Comparison of ENCODE assay signal across 12 cellular contexts in genomic region chr11:56932572-56933235, GRCh38. TPM values are rescaled to one million over a fixed set of nuclear protein-coding genes. Genes with fewer than 3 reads are reported as not detected.
DNase-seq lines count a peak whose midpoint lies in the region; ATAC-seq lines count a peak whose summit lies in the region.
"Had no signal": no experiment of that assay in that cellular context is flagged by ENCODE, and none has a peak within 500 bp of the region (broad histone marks: within the 10 kb centered on the region; RNA-seq: fewer than 3 reads in every experiment).

No MANE protein-coding gene starts in this region.

- peak; percentile 53 for ATAC-seq in HG03442 (IDR thresholded peaks at IDR 0.05; ENCODE audit: unreplicated experiment)

- no peak overlapping the region for H2BK5ac ChIP-seq in mesendoderm (ENCODE audit: low read length)

- no peak overlapping the region for H3K4me2 ChIP-seq in mesendoderm (ENCODE audit: low read length)

- no peak overlapping the region for H3K9ac ChIP-seq in mesendoderm (ENCODE audit: low read length)

- H3K27ac ChIP-seq in mesendoderm (ENCODE audit: low read depth, low read length) (no peak overlapping the region), SJCRH30 (no peak overlapping the region)
- H3K27ac ChIP-seq: vagina had no signal

- H3K4me3 ChIP-seq in mesendoderm (ENCODE audit: low read length) (no peak overlapping the region), SJCRH30 (no peak overlapping the region)
- H3K4me3 ChIP-seq: vagina had no signal

- no peaks in the 10 kb centered on the region for H3K9me3 ChIP-seq in SJCRH30 (replicated peaks)
- H3K9me3 ChIP-seq: vagina had no signal

- no CpG with 5 or more reads among the region's 5 CpGs for WGBS in mesendoderm (ENCODE audit: extremely low coverage, insufficient coverage, low lambda C conversion rate)

- no peak overlapping the region for H2BK120ac ChIP-seq in mesendoderm (ENCODE audit: low read depth, low read length)

- H3K27me3 ChIP-seq in mesendoderm (ENCODE audit: insufficient read depth, low read length, poor library complexity) (no peaks in the 10 kb centered on the region), SJCRH30 (no peaks in the 10 kb centered on the region)
- H3K27me3 ChIP-seq: vagina had no signal

- no peak overlapping the region for H3K23ac ChIP-seq in mesendoderm (ENCODE audit: low read length)

- H3K18ac ChIP-seq in mesendoderm (ENCODE audit: low read length): no peak overlapping the region

- H3K36me3 ChIP-seq in mesendoderm (ENCODE audit: control insufficient read depth, insufficient read depth, low read length) (no peaks in the 10 kb centered on the region), SJCRH30 (no peaks in the 10 kb centered on the region)
- H3K36me3 ChIP-seq: vagina had no signal

- no peak overlapping the region for H3K56ac ChIP-seq in mesendoderm (ENCODE audit: low read length)

- H4K5ac ChIP-seq in mesendoderm (ENCODE audit: low read length): no peak overlapping the region

- no peaks in the 10 kb centered on the region for H3K79me2 ChIP-seq in mesendoderm (ENCODE audit: control insufficient read depth, insufficient read depth, low read length)

- DNase-seq in DMS153 (lab: John Stamatoyannopoulos, UW) (peak; percentile 86), amniotic epithelial cell (ENCODE audit: low read depth) (peak; percentile 80), mesendoderm (peak; percentile 14), SJCRH30 (no peak), NCI-H2196 treated with DMSO at 0.1 percent for 48 hours (lab: John Stamatoyannopoulos, UW; ENCODE audit: unreplicated experiment) (no peak), immature natural killer cell (no peak)
- no peak for DNase-seq in activated CD8-positive, alpha-beta memory T cell treated with anti-CD3 and anti-CD28 coated beads, Interleukin-2, amount 50 U/mL, for 4 hours
- DNase-seq: activated T-cell treated with anti-CD3 and anti-CD28 coated beads, Interleukin-2, amount 50 U/mL, for 1 hour; NCI-H446 treated with DMSO at 0.1 percent for 48 hours had no signal

- H2AK5ac ChIP-seq in mesendoderm (ENCODE audit: low read length): no peak overlapping the region

- no peak overlapping the region for H2BK15ac ChIP-seq in mesendoderm (replicated peaks; ENCODE audit: low read depth)

- H3K4me1 ChIP-seq in mesendoderm (ENCODE audit: control insufficient read depth, low read depth, low read length) (no peaks in the 10 kb centered on the region), SJCRH30 (no peaks in the 10 kb centered on the region)
- H3K4me1 ChIP-seq: vagina had no signal

- no peaks in the 10 kb centered on the region for H3K36me3 Mint-ChIP-seq in immature natural killer cell

- H3K4ac ChIP-seq in mesendoderm (ENCODE audit: low read depth, low read length): no peak overlapping the region

- peaks cover 2 to 20% (median 7%) of the 10 kb centered on the region in 6 donors for H3K9me3 Mint-ChIP-seq in immature natural killer cell

- no peak overlapping the region for H4K8ac ChIP-seq in mesendoderm (ENCODE audit: low read depth, low read length)

- H3K4me3 Mint-ChIP-seq in immature natural killer cell: no peak overlapping the region

- no peak overlapping the region for H3K27ac Mint-ChIP-seq in immature natural killer cell

- H3K79me1 ChIP-seq in mesendoderm (ENCODE audit: low read length): no peaks in the 10 kb centered on the region

- peaks cover 0 to 3% (median 2%) of the 10 kb centered on the region in 3 donors for H3K27me3 Mint-ChIP-seq in immature natural killer cell (ENCODE audit: low read depth in 3 of 3)

- H3K4me1 Mint-ChIP-seq in immature natural killer cell: no peaks in the 10 kb centered on the region

RNA-seq across cellular contexts. Expression of gene OR5AK2, which starts 56.0 kb away (rescaled TPM):
- polyA plus RNA-seq in mesendoderm (2013, experiment 1 of 2): not detected
- polyA plus RNA-seq in mesendoderm (2013, experiment 2 of 2): not detected
- total RNA-seq in SJCRH30 (2014; rRNA removed; shearing (Covaris generic)): not detected in 2 replicates
- polyA plus RNA-seq in immature natural killer cell: not detected
- total RNA-seq: osteoblast, vagina had no signal

Comparison
In these comparisons a context has a peak if more than half of its experiments do, and no peak if none do; other contexts are left out.
1. DNase-seq: peak in DMS153 (single experiment), amniotic epithelial cell (single experiment) and mesendoderm (single experiment); none in activated CD8-positive, alpha-beta memory T cell treated with anti-CD3 and anti-CD28 coated beads, Interleukin-2, amount 50 U/mL, for 4 hours (single experiment), SJCRH30 (0 of 2), NCI-H2196 treated with DMSO at 0.1 percent for 48 hours (single experiment) and immature natural killer cell (0 of 3).